ENCODE assay signal across 8 cellular contexts in the genomic region with DNA sequence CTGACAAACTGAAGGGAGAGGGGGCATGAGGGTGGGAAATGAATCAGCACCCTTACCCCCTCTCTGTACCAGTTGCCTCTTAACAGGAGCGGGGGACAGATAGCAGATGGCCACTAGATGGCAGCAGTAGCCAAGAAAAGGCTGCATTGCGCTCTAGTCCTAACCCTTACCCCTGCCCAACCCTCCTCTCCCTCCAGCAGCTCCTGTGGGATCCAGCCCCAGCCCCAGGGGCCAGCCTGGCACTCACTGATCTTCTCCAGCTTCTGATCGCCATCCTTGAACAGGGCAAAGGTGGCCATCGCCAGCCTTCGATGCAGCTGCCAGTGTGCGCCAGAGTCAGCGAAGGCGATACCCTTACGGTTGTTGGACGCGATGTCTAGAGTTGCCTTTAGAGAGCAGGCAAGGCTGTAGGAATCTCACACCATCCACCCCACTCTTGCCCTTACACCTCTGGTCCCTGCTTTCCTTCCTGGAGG. TPM values are rescaled to one million over a fixed set of nuclear protein-coding genes. Genes with fewer than 3 reads are reported as not detected.
DNase-seq lines count a peak whose midpoint lies in the region; ATAC-seq and TF ChIP-seq lines count a peak whose summit lies in the region.

No MANE protein-coding gene starts in this region.

- CTCF ChIA-PET in HEK293 (lab: Yijun Ruan, JAX) (interaction anchor here (0.5 to 6.2 kb wide), 17 partner anchors 12 to 882 kb away, joined by 3 to 112 read pairs (median 4); partner anchors contain the start of gene CNNM2), WTC11 (lab: Charles Lee) (interaction anchor here (0.5 to 3.8 kb wide), 26 partner anchors 14 to 561 kb away, joined by 3 to 40 read pairs (median 4); partner anchors contain the start of genes ARL3, AS3MT, ATP5MK and BORCS7)

- DNase-seq in COLO668 (lab: John Stamatoyannopoulos, UW; ENCODE audit: unreplicated experiment) = peak; percentile 67
- DNase-seq in NCI-H2196 (lab: John Stamatoyannopoulos, UW; ENCODE audit: unreplicated experiment) = peak; percentile 55
- DNase-seq in WTC11 (ENCODE audit: low spot score) = peak; percentile 89
- peak; percentile 34 to 60 for DNase-seq in breast epithelium (ENCODE audit: low spot score in 2 of 2)
- peak; percentile 67 for DNase-seq in iris pigment epithelial cell (ENCODE audit: low read depth)
- peak; percentile 56 to 76 for DNase-seq in stimulated activated CD4-positive, alpha-beta T cell treated with anti-CD3 and anti-CD28 coated beads, Interleukin-1b, Interleukin-23, amount 100 ng/mL, for 4 hours (ENCODE audit: low read depth in 2 of 2)

- H3K4me3 ChIP-seq in HEK293 (ENCODE audit: low read depth, low read length) = no peak overlapping the region
- H3K4me3 ChIP-seq in breast epithelium = no peak overlapping the region

- H3K27ac ChIP-seq in HEK293 (ENCODE audit: extremely low read depth, low read depth, low read length) (no peak overlapping the region), breast epithelium (no peak overlapping the region)

- H3K4me1 ChIP-seq in HEK293 (ENCODE audit: control insufficient read depth, insufficient read depth, low read length) (peaks cover 6% of the 10 kb centered on the region; the same call in 1 of the 2 replicates), breast epithelium (no peaks in the 10 kb centered on the region)

- peaks cover 21% of the 10 kb centered on the region for H3K36me3 Mint-ChIP-seq in WTC11

- no peaks in the 10 kb centered on the region for H3K27me3 ChIP-seq in breast epithelium

- peaks cover 18% of the 10 kb centered on the region for H3K27me3 Mint-ChIP-seq in WTC11 (ENCODE audit: low read depth)

- H3K9me3 Mint-ChIP-seq in WTC11 = peaks cover 29% of the 10 kb centered on the region

- H3K9me3 ChIP-seq in HEK293 (ENCODE audit: control insufficient read depth, insufficient read depth, low read depth, low read length) (no peaks in the 10 kb centered on the region), breast epithelium (peaks cover 0 to 9% of the 10 kb centered on the region in 2 donors)

- no peak overlapping the region for H3K4me3 Mint-ChIP-seq in WTC11

- POLR2A ChIA-PET in HEK293 (lab: Yijun Ruan, JAX) = interaction anchor here (0.6 kb wide), 1 partner anchor 78 kb away, joined by 7 read pairs; no protein-coding TSS in a partner anchor
- POLR2A ChIA-PET in WTC11 (lab: Charles Lee) = no interaction called here

- TF ChIP-seq CTCF in HEK293 (tag by site-specific recombination; IDR thresholded peaks at IDR 0.05) (peak; percentile 94), WTC11 (IDR thresholded peaks at IDR 0.05) (peak; percentile 89), breast epithelium (IDR thresholded peaks at IDR 0.05) (peak; percentile 30 to 78 (median 78))

- H3K4me1 Mint-ChIP-seq in WTC11 = 0 out of 2 replicates have a peak, but pooled peaks cover 5% of the 10 kb centered on the region

- H3K36me3 ChIP-seq in HEK293 (ENCODE audit: control insufficient read depth in 2 of 2, insufficient read depth in 1 of 2, low read length in 2 of 2) (no peaks in the 10 kb centered on the region), breast epithelium (no peaks in the 10 kb centered on the region)

- no peak for TF ChIP-seq POLR2A in breast epithelium (IDR thresholded peaks at IDR 0.05)

- ATAC-seq in WTC11 (peak; percentile 99), HG02588 (IDR thresholded peaks at IDR 0.05; ENCODE audit: unreplicated experiment) (no peak)

- no peak overlapping the region for H3K27ac Mint-ChIP-seq in WTC11

- intact Hi-C loops in breast epithelium (cut with DNase I; ENCODE audit: low total_unique reads) = no loop called here

TF ChIP-seq in HEK293, 187 proteins besides CTCF, POLR2A, EP300 and RAD21 (continues in another document):
- TF ChIP-seq ZNF302 (tag by site-specific recombination; IDR thresholded peaks at IDR 0.05; ENCODE audit: low read depth) = no peak
- no peak for TF ChIP-seq ZNF555 (tag by site-specific recombination; conservative IDR thresholded peaks at IDR 0.05)
- TF ChIP-seq ZBTB21 (tag by site-specific recombination; IDR thresholded peaks at IDR 0.05) = no peak
- TF ChIP-seq, protein P1, sequence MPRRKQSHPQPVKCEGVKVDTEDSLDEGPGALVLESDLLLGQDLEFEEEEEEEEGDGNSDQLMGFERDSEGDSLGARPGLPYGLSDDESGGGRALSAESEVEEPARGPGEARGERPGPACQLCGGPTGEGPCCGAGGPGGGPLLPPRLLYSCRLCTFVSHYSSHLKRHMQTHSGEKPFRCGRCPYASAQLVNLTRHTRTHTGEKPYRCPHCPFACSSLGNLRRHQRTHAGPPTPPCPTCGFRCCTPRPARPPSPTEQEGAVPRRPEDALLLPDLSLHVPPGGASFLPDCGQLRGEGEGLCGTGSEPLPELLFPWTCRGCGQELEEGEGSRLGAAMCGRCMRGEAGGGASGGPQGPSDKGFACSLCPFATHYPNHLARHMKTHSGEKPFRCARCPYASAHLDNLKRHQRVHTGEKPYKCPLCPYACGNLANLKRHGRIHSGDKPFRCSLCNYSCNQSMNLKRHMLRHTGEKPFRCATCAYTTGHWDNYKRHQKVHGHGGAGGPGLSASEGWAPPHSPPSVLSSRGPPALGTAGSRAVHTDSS (tag by site-specific recombination; IDR thresholded peaks at IDR 0.05) = peak; percentile 55; the same call in 1 of the 2 replicates
- no peak for TF ChIP-seq ZFP37 (tag by site-specific recombination; IDR thresholded peaks at IDR 0.05)
- TF ChIP-seq, protein P2, sequence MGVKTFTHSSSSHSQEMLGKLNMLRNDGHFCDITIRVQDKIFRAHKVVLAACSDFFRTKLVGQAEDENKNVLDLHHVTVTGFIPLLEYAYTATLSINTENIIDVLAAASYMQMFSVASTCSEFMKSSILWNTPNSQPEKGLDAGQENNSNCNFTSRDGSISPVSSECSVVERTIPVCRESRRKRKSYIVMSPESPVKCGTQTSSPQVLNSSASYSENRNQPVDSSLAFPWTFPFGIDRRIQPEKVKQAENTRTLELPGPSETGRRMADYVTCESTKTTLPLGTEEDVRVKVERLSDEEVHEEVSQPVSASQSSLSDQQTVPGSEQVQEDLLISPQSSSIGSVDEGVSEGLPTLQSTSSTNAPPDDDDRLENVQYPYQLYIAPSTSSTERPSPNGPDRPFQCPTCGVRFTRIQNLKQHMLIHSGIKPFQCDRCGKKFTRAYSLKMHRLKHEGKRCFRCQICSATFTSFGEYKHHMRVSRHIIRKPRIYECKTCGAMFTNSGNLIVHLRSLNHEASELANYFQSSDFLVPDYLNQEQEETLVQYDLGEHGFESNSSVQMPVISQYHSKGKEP (tag by site-specific recombination; IDR thresholded peaks at IDR 0.05) = no peak

TF ChIP-seq in WTC11, 78 proteins besides CTCF, POLR2A, EP300 and RAD21 (continues in another document):
- TF ChIP-seq MYBL2 (CRISPR knock-in tag; IDR thresholded peaks at IDR 0.05) (no peak), GTF2I (CRISPR knock-in tag; conservative IDR thresholded peaks at IDR 0.05) (no peak), ATF2 (CRISPR knock-in tag; IDR thresholded peaks at IDR 0.05; ENCODE audit: borderline replicate concordance, low read depth) (no peak), JAZF1 (CRISPR knock-in tag; IDR thresholded peaks at IDR 0.05) (no peak), IRF1 (CRISPR knock-in tag; IDR thresholded peaks at IDR 0.05) (no peak), FOXJ3 (CRISPR knock-in tag; IDR thresholded peaks at IDR 0.05; ENCODE audit: borderline replicate concordance) (no peak)
- TF ChIP-seq, protein P3, sequence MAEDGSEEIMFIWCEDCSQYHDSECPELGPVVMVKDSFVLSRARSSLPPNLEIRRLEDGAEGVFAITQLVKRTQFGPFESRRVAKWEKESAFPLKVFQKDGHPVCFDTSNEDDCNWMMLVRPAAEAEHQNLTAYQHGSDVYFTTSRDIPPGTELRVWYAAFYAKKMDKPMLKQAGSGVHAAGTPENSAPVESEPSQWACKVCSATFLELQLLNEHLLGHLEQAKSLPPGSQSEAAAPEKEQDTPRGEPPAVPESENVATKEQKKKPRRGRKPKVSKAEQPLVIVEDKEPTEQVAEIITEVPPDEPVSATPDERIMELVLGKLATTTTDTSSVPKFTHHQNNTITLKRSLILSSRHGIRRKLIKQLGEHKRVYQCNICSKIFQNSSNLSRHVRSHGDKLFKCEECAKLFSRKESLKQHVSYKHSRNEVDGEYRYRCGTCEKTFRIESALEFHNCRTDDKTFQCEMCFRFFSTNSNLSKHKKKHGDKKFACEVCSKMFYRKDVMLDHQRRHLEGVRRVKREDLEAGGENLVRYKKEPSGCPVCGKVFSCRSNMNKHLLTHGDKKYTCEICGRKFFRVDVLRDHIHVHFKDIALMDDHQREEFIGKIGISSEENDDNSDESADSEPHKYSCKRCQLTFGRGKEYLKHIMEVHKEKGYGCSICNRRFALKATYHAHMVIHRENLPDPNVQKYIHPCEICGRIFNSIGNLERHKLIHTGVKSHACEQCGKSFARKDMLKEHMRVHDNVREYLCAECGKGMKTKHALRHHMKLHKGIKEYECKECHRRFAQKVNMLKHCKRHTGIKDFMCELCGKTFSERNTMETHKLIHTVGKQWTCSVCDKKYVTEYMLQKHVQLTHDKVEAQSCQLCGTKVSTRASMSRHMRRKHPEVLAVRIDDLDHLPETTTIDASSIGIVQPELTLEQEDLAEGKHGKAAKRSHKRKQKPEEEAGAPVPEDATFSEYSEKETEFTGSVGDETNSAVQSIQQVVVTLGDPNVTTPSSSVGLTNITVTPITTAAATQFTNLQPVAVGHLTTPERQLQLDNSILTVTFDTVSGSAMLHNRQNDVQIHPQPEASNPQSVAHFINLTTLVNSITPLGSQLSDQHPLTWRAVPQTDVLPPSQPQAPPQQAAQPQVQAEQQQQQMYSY (CRISPR knock-in tag; IDR thresholded peaks at IDR 0.05) = no peak

RNA-seq across cellular contexts. Expression of gene CYP17A1, which starts 2.2 kb away (rescaled TPM):
- total RNA-seq in WTC11 (2021) (2.1 to 4.2 TPM (median 3.0 TPM) in 3 replicates), breast epithelium (not detected)

RNA-seq across cellular contexts. Expression of gene BORCS7, which starts 19.0 kb away (rescaled TPM):
- 2.8 to 3.9 TPM (median 3.3 TPM) in 3 replicates for total RNA-seq in WTC11 (2021)
- 10 to 100 TPM; 44.8 to 73.5 (median 61.0) TPM for total RNA-seq in breast epithelium

RNA-seq across cellular contexts. Expression of gene AS3MT, which starts 34.2 kb away (rescaled TPM):
- total RNA-seq in WTC11 (2021) (8.8 to 10.4 TPM (median 9.3 TPM) in 3 replicates), breast epithelium (1 to 10 TPM; 3.7 to 5.6 (median 5.2) TPM)
